ENCODE assay signal across 2 cellular contexts in the genomic region with DNA sequence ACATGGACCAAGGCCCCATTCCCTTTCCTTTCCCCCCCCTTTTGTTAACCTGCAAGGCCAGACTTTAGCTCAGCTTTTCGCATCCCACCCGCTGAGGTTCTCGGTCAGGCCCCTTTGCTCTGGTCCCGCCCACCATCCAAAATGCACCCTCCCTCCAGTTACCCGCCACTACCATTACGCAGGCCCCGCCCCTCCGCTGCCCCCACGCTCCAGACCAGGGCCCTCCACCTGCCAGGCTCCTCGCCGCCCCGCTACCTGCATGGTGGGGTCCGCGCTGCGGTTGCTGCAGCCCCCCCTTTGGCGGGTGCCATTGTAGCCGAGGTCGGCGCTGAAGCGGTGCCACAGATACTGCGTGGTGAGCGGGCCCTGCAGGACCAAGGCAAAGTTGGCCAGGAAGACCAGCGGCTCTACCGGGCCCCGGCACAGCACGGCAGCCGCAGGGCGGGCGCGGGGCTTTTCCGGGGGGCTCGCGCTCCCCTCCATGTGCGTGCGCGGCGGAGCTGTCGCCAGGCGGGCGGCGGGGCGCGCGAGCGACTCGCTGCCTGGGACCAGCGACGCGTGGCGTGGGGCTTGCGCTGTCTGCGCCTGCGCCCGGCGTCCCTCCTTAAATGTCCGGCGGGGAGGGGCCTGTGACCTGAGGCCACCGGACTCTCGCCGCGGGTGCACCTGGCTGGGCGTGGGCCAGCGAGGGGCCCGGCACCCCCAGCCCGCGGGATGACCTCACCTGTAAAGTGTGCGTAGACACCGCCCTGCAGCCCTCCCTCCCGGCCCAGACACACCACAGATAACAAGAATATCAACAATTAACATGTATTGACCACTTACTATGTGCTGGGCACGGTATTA.
TF ChIP-seq lines count a peak whose summit lies in the region.

Gene SLC46A1 (minus strand): TSS at position 581 of the 846 bp plus-strand sequence. CDS start 98 bp downstream, at position 483.

TF ChIP-seq in HEK293, 187 proteins besides CTCF, POLR2A, EP300 and RAD21 (continues in another document):
- TF ChIP-seq KLF17 (tag by site-specific recombination; IDR thresholded peaks at IDR 0.05) (peak; percentile 53), GLIS1 (tag by site-specific recombination; IDR thresholded peaks at IDR 0.05) (peak; percentile 77), WT1 (tag by site-specific recombination; IDR thresholded peaks at IDR 0.05) (0 out of 2 replicates have a peak, but pooled peaks have one; percentile 15), ZSCAN23 (tag by site-specific recombination; IDR thresholded peaks at IDR 0.05) (peak; percentile 78; the same call in 1 of the 2 replicates), ZNF600 (tag by site-specific recombination; IDR thresholded peaks at IDR 0.05) (peak; percentile 97), ZNF580 (tag by site-specific recombination; IDR thresholded peaks at IDR 0.05) (peak; percentile 96), ZNF664 (tag by site-specific recombination; IDR thresholded peaks at IDR 0.05) (peak; percentile 77; the same call in 1 of the 2 replicates), ZBTB17 (tag by site-specific recombination; IDR thresholded peaks at IDR 0.05) (peak; percentile 26; the same call in 1 of the 2 replicates), ZNF596 (tag by site-specific recombination; IDR thresholded peaks at IDR 0.05) (peak; percentile 51; the same call in 1 of the 2 replicates), KLF1 (tag by site-specific recombination; IDR thresholded peaks at IDR 0.05) (peak; percentile 77), RBAK (tag by site-specific recombination; IDR thresholded peaks at IDR 0.05) (no peak), ZNF670 (tag by site-specific recombination; IDR thresholded peaks at IDR 0.05; ENCODE audit: low read depth) (no peak), SP3 (tag by site-specific recombination; IDR thresholded peaks at IDR 0.05) (peak; percentile 75), ZNF23 (tag by site-specific recombination; IDR thresholded peaks at IDR 0.05; ENCODE audit: borderline replicate concordance) (no peak), ZFHX2 (tag by site-specific recombination; conservative IDR thresholded peaks at IDR 0.05) (peak; percentile 74), ZNF335 (tag by site-specific recombination; conservative IDR thresholded peaks at IDR 0.05) (peak; percentile 96), ZBTB26 (tag by site-specific recombination; optimal IDR thresholded peaks at IDR 0.05) (peak; percentile 91), ZNF146 (tag by site-specific recombination; IDR thresholded peaks at IDR 0.05) (no peak), ZNF341 (tag by site-specific recombination; IDR thresholded peaks at IDR 0.05; ENCODE audit: low read depth) (peak; percentile 85), ZNF571 (tag by site-specific recombination; IDR thresholded peaks at IDR 0.05) (no peak), GLIS2 (tag by site-specific recombination; IDR thresholded peaks at IDR 0.05) (peak; percentile 87)
- TF ChIP-seq, protein P1, sequence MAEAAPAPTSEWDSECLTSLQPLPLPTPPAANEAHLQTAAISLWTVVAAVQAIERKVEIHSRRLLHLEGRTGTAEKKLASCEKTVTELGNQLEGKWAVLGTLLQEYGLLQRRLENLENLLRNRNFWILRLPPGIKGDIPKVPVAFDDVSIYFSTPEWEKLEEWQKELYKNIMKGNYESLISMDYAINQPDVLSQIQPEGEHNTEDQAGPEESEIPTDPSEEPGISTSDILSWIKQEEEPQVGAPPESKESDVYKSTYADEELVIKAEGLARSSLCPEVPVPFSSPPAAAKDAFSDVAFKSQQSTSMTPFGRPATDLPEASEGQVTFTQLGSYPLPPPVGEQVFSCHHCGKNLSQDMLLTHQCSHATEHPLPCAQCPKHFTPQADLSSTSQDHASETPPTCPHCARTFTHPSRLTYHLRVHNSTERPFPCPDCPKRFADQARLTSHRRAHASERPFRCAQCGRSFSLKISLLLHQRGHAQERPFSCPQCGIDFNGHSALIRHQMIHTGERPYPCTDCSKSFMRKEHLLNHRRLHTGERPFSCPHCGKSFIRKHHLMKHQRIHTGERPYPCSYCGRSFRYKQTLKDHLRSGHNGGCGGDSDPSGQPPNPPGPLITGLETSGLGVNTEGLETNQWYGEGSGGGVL (tag by site-specific recombination; IDR thresholded peaks at IDR 0.05): peak; percentile 92

TF ChIP-seq in endothelial cell of umbilical vein, 7 proteins besides CTCF, POLR2A, EP300 and RAD21:
- no peak for TF ChIP-seq FOS (IDR thresholded peaks at IDR 0.05; ENCODE audit: borderline replicate concordance, insufficient read depth, low read length)
- no peak for TF ChIP-seq EZH2 (IDR thresholded peaks at IDR 0.05; ENCODE audit: borderline replicate concordance, low read depth, low read length, severe bottlenecking)
- no peak for TF ChIP-seq POLR2AphosphoS5 (IDR thresholded peaks at IDR 0.05; ENCODE audit: insufficient read depth, low read depth, low read length)
- no peak for TF ChIP-seq JUN (IDR thresholded peaks at IDR 0.05; ENCODE audit: borderline replicate concordance, insufficient read depth, insufficient read length, low read depth)
- no peak for TF ChIP-seq MYC (IDR thresholded peaks at IDR 0.05; ENCODE audit: low read depth, low read length)
- TF ChIP-seq, protein P2, sequence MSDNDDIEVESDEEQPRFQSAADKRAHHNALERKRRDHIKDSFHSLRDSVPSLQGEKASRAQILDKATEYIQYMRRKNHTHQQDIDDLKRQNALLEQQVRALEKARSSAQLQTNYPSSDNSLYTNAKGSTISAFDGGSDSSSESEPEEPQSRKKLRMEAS (IDR thresholded peaks at IDR 0.05; ENCODE audit: insufficient read depth, insufficient read length): no peak
- TF ChIP-seq GATA2 (IDR thresholded peaks at IDR 0.05; ENCODE audit: insufficient read depth, insufficient read length, low read depth, low read length): no peak
